ENCODE assay signal across 19 cellular contexts in genomic region chr9:22383720-22384119, GRCh38.
DNase-seq lines count a peak whose midpoint lies in the region; ATAC-seq and TF ChIP-seq lines count a peak whose summit lies in the region.
"Had no signal": no experiment of that assay in that cellular context is flagged by ENCODE, and none has a peak within 500 bp of the region (broad histone marks: within the 10 kb centered on the region; RNA-seq: fewer than 3 reads in every experiment).

No MANE protein-coding gene starts in this region.

- no peak overlapping the region for H3K4me2 ChIP-seq in H9 (ENCODE audit: insufficient read depth, insufficient read length, low read length)
- H3K4me2 ChIP-seq: A549; BLaER1 treated with 17β-estradiol and CSF1 and Interleukin-3, amounts not matched to agents 10 nM and 100 nM; SK-N-SH had no signal

- H3K27ac ChIP-seq in H9 (ENCODE audit: insufficient read length, low read depth, low read length) (no peak overlapping the region), Panc1 (ENCODE audit: low read length) (no peak overlapping the region)
- H3K27ac ChIP-seq: A549; BLaER1 treated with 17β-estradiol and CSF1 and Interleukin-3, amounts not matched to agents 10 nM and 100 nM had no signal

- no peak for TF ChIP-seq CTCF in H9 (conservative IDR thresholded peaks at IDR 0.05)
- TF ChIP-seq CTCF in Panc1 (IDR thresholded peaks at IDR 0.05) = no peak
- TF ChIP-seq CTCF in epithelial cell of proximal tubule (conservative IDR thresholded peaks at IDR 0.05; ENCODE audit: low read depth, low read length) = no peak

- H4K8ac ChIP-seq in H9 (replicated peaks; ENCODE audit: insufficient read length, low read depth, low read length) = no peak overlapping the region

- H3K23ac ChIP-seq in H9 (ENCODE audit: insufficient read length, low read depth, low read length) = no peak overlapping the region

- POLR2A ChIA-PET in Panc1 (lab: Charles Lee) = no interaction called here

- no peaks in the 10 kb centered on the region for H4K20me1 ChIP-seq in H9 (ENCODE audit: control insufficient read depth, insufficient read depth, insufficient read length)
- H4K20me1 ChIP-seq: BLaER1 treated with 17β-estradiol and CSF1 and Interleukin-3, amounts not matched to agents 10 nM and 100 nM had no signal

- CTCF ChIA-PET in Panc1 (lab: Charles Lee) = no interaction called here

- DNase-seq in H9 = no peak
- DNase-seq in Panc1 (ENCODE audit: low read depth, low spot score) = no peak
- peak; percentile 61 for DNase-seq in epithelial cell of proximal tubule (ENCODE audit: low read depth)
- DNase-seq in left kidney (ENCODE audit: low read depth, low spot score) = peak; percentile 4
- DNase-seq in KBM-7 = no peak
- no peak for DNase-seq in NCI-H2196 treated with DMSO at 0.1 percent for 48 hours (lab: John Stamatoyannopoulos, UW; ENCODE audit: unreplicated experiment)
- DNase-seq: CD8-positive, alpha-beta memory T cell; DMS79; NCI-H1105 treated with DMSO at 0.1 percent for 48 hours; NCI-H1930; NCI-H2171 treated with DMSO at 0.1 percent for 48 hours; NCI-H748 treated with DMSO at 0.1 percent for 48 hours; NK-92 treated with Interleukin-12 subunit alpha and Interleukin-12 subunit beta, amount 100 ng/mL, for 24 hours; SHP77; SK-N-SH had no signal

- H3T11ph ChIP-seq in H9 (ENCODE audit: low read length) = peak overlapping the region; percentile 53

- no peak overlapping the region for H2BK15ac ChIP-seq in H9 (ENCODE audit: low read depth, low read length)

- no peak overlapping the region for H3K14ac ChIP-seq in H9 (ENCODE audit: insufficient read depth, low read length)

- H3K9ac ChIP-seq in H9 (ENCODE audit: extremely low read depth, insufficient read length, low read length) = no peak overlapping the region
- H3K9ac ChIP-seq: BLaER1 treated with 17β-estradiol and CSF1 and Interleukin-3, amounts not matched to agents 10 nM and 100 nM; SK-N-SH had no signal

- no peaks in the 10 kb centered on the region; a peak in 1 of 5 replicates for H3K9me3 Mint-ChIP-seq in H9
- H3K9me3 Mint-ChIP-seq: CD8-positive, alpha-beta memory T cell had no signal

- no peak overlapping the region for H4K91ac ChIP-seq in H9 (ENCODE audit: insufficient read length, low read depth, low read length)

- no peak overlapping the region for H3K4me3 Mint-ChIP-seq in H9
- H3K4me3 Mint-ChIP-seq: CD8-positive, alpha-beta memory T cell had no signal

- intact Hi-C loops in Panc1 (cut with micrococcal nuclease; ENCODE audit: unreplicated experiment) = no loop called here

- H3K4me3 ChIP-seq in Panc1 (ENCODE audit: low read depth in 2 of 2, low read length in 2 of 2) (no peak overlapping the region), epithelial cell of proximal tubule (ENCODE audit: low read depth, low read length) (no peak overlapping the region)
- H3K4me3 ChIP-seq: A549; BLaER1 treated with 17β-estradiol and CSF1 and Interleukin-3, amounts not matched to agents 10 nM and 100 nM had no signal

- H2AK5ac ChIP-seq in H9 (ENCODE audit: insufficient read length, low read length) = no peak overlapping the region

- TSS peak; percentile 3 for BruUV-seq in Panc1 (replicated peaks; lab: Mats Ljungman, UMichigan)

- H2AFZ ChIP-seq in H9 (ENCODE audit: low read length) = no peak overlapping the region

- H3K4me1 ChIP-seq in H9 (ENCODE audit: insufficient read depth, low read length) (no peaks in the 10 kb centered on the region), Panc1 (ENCODE audit: control insufficient read depth, insufficient read depth, low read length) (peaks cover 5% of the 10 kb centered on the region; the same call in 1 of the 2 replicates)
- H3K4me1 ChIP-seq: A549; BLaER1 treated with 17β-estradiol and CSF1 and Interleukin-3, amounts not matched to agents 10 nM and 100 nM had no signal

- H3K23me2 ChIP-seq in H9 (ENCODE audit: insufficient read length, low read depth, low read length, poor library complexity, severe bottlenecking) = no peaks in the 10 kb centered on the region

- no peak overlapping the region for H2BK20ac ChIP-seq in H9 (ENCODE audit: low read depth, low read length, poor library complexity, severe bottlenecking)

- H3K36me3 Mint-ChIP-seq in H9 (ENCODE audit: insufficient read depth in 1 of 3, low read depth in 3 of 3) = no peaks in the 10 kb centered on the region
- H3K36me3 Mint-ChIP-seq: CD8-positive, alpha-beta memory T cell had no signal

- H2BK120ac ChIP-seq in H9 (ENCODE audit: low read depth, low read length, poor library complexity, severe bottlenecking) = no peak overlapping the region

- no peaks in the 10 kb centered on the region for H3K79me2 ChIP-seq in H9 (ENCODE audit: insufficient read depth, low read length)

- H3K4ac ChIP-seq in H9 (ENCODE audit: low read depth, low read length) = no peak overlapping the region

- no peak overlapping the region; a peak in 1 of 7 replicates for H3K27ac Mint-ChIP-seq in H9
- H3K27ac Mint-ChIP-seq: CD8-positive, alpha-beta memory T cell had no signal

- H3K9me3 ChIP-seq in H9 (ENCODE audit: control insufficient read depth, low read depth, low read length) (no peaks in the 10 kb centered on the region), Panc1 (ENCODE audit: control insufficient read depth, insufficient read depth, low read depth, low read length) (no peaks in the 10 kb centered on the region)
- H3K9me3 ChIP-seq: A549; BLaER1 treated with 17β-estradiol and CSF1 and Interleukin-3, amounts not matched to agents 10 nM and 100 nM; SK-N-SH had no signal

- no CpG with 5 or more reads among the region's 2 CpGs for WGBS in H9 (ENCODE audit: extremely low coverage, insufficient read length, low lambda C conversion rate)

- ATAC-seq in Panc1 = no peak
- ATAC-seq in HG02938 (IDR thresholded peaks at IDR 0.05; ENCODE audit: unreplicated experiment) = no peak
- ATAC-seq in HG03460 (IDR thresholded peaks at IDR 0.05; ENCODE audit: unreplicated experiment) = no peak
- ATAC-seq: A549 had no signal

- in situ Hi-C loops in Panc1 (cut with HindIII; ENCODE audit: low pct_unique_long_range_greater_than_20kb, low sequenced_read_pairs) (no loop called here), KBM-7 (cut with MboI; ENCODE audit: low pct_unique_long_range_greater_than_20kb, low sequenced_read_pairs) (no loop called here)

- no peak overlapping the region for H4K5ac ChIP-seq in H9 (ENCODE audit: insufficient read length, low read depth, low read length)

- H3K4me1 Mint-ChIP-seq in H9 = peaks cover 0 to 6% of the 10 kb centered on the region in 2 experiments; a peak in 1 of 4 replicates
- H3K4me1 Mint-ChIP-seq: CD8-positive, alpha-beta memory T cell had no signal

- no peak overlapping the region for H3K18ac ChIP-seq in H9 (ENCODE audit: insufficient read length, low read depth, low read length)

- H3K79me1 ChIP-seq in H9 (ENCODE audit: insufficient read depth, low read depth, low read length, poor library complexity, severe bottlenecking) = no peaks in the 10 kb centered on the region

- no peak overlapping the region for H2BK12ac ChIP-seq in H9 (ENCODE audit: insufficient read length, low read depth, low read length)

- no peaks in the 10 kb centered on the region for H3K27me3 Mint-ChIP-seq in H9 (ENCODE audit: low read depth)

- H3K27me3 ChIP-seq in H9 (ENCODE audit: insufficient read depth, low read length) = no peaks in the 10 kb centered on the region
- no peaks in the 10 kb centered on the region for H3K27me3 ChIP-seq in Panc1 (ENCODE audit: control insufficient read depth, insufficient read depth, low read length)
- H3K27me3 ChIP-seq: BLaER1 treated with 17β-estradiol and CSF1 and Interleukin-3, amounts not matched to agents 10 nM and 100 nM had no signal

- no peak overlapping the region for H3K56ac ChIP-seq in H9 (ENCODE audit: insufficient read length, low read depth, low read length)

- H2BK5ac ChIP-seq in H9 (ENCODE audit: insufficient read length, low read length) = no peak overlapping the region

- H3K36me3 ChIP-seq in Panc1 (ENCODE audit: control insufficient read depth, insufficient read depth, low read length) = no peaks in the 10 kb centered on the region; the same call in 1 of the 2 replicates
- H3K36me3 ChIP-seq: BLaER1 treated with 17β-estradiol and CSF1 and Interleukin-3, amounts not matched to agents 10 nM and 100 nM had no signal

Comparison
In these comparisons a context has a peak if more than half of its experiments do, and no peak if none do; other contexts are left out.
1. DNase-seq: peak in epithelial cell of proximal tubule (single experiment) and left kidney (single experiment); none in H9 (single experiment), Panc1 (single experiment), KBM-7 (single experiment) and NCI-H2196 treated with DMSO at 0.1 percent for 48 hours (single experiment).